ENCODE assay signal across 10 cellular contexts in genomic region chr10:83542774-83543291, GRCh38.
A peak's percentile ranks its signal among the peaks of the same experiment; 100 is the strongest.
DNase-seq lines count a peak whose midpoint lies in the region; ATAC-seq lines count a peak whose summit lies in the region.
"Had no signal": no experiment of that assay in that cellular context is flagged by ENCODE, and none has a peak within 500 bp of the region (broad histone marks: within the 10 kb centered on the region; RNA-seq: fewer than 3 reads in every experiment).

No MANE protein-coding gene starts in this region.

- no peak overlapping the region for H3K27ac ChIP-seq in epithelial cell of prostate

- peak; percentile 45 for DNase-seq in D341Med (ENCODE audit: low spot score)
- peak; percentile 41 for DNase-seq in epithelial cell of prostate (ENCODE audit: low read depth, low spot score)
- DNase-seq in SIG-M5 treated with dmso at 0.1 percent for 504 hours (lab: John Stamatoyannopoulos, UW; ENCODE audit: unreplicated experiment) = no peak
- DNase-seq in superior temporal gyrus (ENCODE audit: extremely low spot score) = no peak
- DNase-seq in T1000 (lab: John Stamatoyannopoulos, UW) = no peak
- DNase-seq in middle frontal gyrus (ENCODE audit: extremely low spot score, low spot score) = no peak
- DNase-seq: H7, left cardiac atrium had no signal

- ATAC-seq in GM19452 (IDR thresholded peaks at IDR 0.05; ENCODE audit: unreplicated experiment) (peak; percentile 58), HG03378 (IDR thresholded peaks at IDR 0.05; ENCODE audit: unreplicated experiment) (peak; percentile 49)

Comparison
In these comparisons a context has a peak if more than half of its experiments do, and no peak if none do; other contexts are left out.
1. DNase-seq: peak in D341Med (single experiment) and epithelial cell of prostate (single experiment); none in SIG-M5 treated with dmso at 0.1 percent for 504 hours (single experiment), superior temporal gyrus (single experiment), T1000 (single experiment) and middle frontal gyrus (single experiment).